Comparison of ENCODE assay signal across 9 cellular contexts in the genomic region with DNA sequence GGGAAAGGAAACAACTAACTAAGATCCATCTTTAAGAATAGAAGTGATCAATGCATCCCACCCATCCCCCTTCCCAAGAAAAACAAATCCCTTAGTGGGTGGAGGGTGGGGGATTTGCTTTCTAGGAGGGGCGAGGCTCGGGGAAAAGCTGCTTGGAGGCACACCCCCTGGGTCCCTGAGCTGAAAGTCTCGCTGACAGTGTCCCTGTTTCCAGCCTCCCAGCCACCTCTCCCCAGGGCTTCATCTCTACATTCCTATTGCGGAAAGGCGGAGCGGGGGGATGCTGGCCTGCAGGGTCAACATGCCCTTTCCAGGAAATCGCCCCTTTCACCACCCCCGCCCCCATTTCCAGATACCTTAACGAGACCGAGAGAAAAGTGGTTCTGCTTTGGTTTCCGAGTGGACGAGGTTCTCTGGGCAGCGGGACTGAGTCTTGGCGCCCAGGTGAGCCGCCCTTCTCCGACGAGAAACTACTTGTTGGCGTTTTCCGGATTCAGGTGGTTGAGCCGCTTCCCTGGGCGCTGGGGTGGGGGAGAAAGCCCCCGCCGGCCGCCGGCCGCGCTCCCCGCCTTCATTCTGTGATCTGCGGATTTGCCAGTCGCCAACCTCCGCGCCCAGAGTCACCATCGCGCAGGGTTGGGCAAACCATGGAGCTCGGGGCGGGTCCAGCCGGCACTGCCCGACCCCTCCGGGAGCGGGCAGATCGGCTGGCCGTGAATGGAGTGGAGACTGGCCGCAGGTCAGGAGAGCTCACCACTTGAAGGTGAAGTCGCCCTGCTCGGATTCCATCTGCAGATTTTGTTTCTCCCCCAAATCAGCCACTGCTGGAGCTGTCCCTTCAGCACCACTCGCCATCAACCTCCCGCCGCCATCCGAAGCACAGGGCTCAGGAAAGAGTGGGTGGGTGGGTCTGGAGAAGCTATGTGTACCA. TPM values are rescaled to one million over a fixed set of nuclear protein-coding genes. Genes with fewer than 3 reads are reported as not detected.
DNase-seq lines count a peak whose midpoint lies in the region; ATAC-seq, FAIRE-seq and TF ChIP-seq lines count a peak whose summit lies in the region.
"Had no signal": no experiment of that assay in that cellular context is flagged by ENCODE, and none has a peak within 500 bp of the region (broad histone marks: within the 10 kb centered on the region; RNA-seq: fewer than 3 reads in every experiment).

No MANE protein-coding gene starts in this region.

- no peak for FAIRE-seq in kidney (lab: Jason Lieb, UNC)

- no peak for ATAC-seq in activated naive CD8-positive, alpha-beta T cell treated with anti-CD3 and anti-CD28 coated beads, Interleukin-2, amount 10 ng/mL, durations not matched to agents 7 days and 5 days (ENCODE audit: low read depth)
- ATAC-seq in HG03442 (IDR thresholded peaks at IDR 0.05; ENCODE audit: unreplicated experiment) (no peak), GM21825 (IDR thresholded peaks at IDR 0.05; ENCODE audit: unreplicated experiment) (no peak)
- ATAC-seq in activated T-helper 17 cell treated with anti-CD3 and anti-CD28 coated beads, Interleukin-2, amount 50 U/mL, for 72 hours (replicated peaks): no peak
- ATAC-seq: psoas muscle had no signal

- peaks cover 9% of the 10 kb centered on the region for H3K4me1 Mint-ChIP-seq in activated naive CD8-positive, alpha-beta T cell treated with anti-CD3 and anti-CD28 coated beads, Interleukin-2, amount 10 ng/mL, durations not matched to agents 7 days and 5 days
- H3K4me1 Mint-ChIP-seq in activated T-helper 17 cell treated with anti-CD3 and anti-CD28 coated beads, Interleukin-2, amount 50 U/mL, for 72 hours: peaks cover 12% of the 10 kb centered on the region

- no peak overlapping the region for H3K27ac Mint-ChIP-seq in activated naive CD8-positive, alpha-beta T cell treated with anti-CD3 and anti-CD28 coated beads, Interleukin-2, amount 10 ng/mL, durations not matched to agents 7 days and 5 days
- H3K27ac Mint-ChIP-seq in activated T-helper 17 cell treated with anti-CD3 and anti-CD28 coated beads, Interleukin-2, amount 50 U/mL, for 72 hours: no peak overlapping the region

- intact Hi-C loops in kidney (cut with DNase I): no loop called here

- no peaks in the 10 kb centered on the region for H3K9me3 ChIP-seq in kidney (ENCODE audit: control insufficient read depth in 1 of 2, low read length in 2 of 2)
- H3K9me3 ChIP-seq: psoas muscle had no signal

- H3K27ac ChIP-seq in kidney (ENCODE audit: low read depth in 2 of 2, low read length in 2 of 2): no peak overlapping the region
- H3K27ac ChIP-seq: psoas muscle had no signal

- H3K36me3 ChIP-seq in kidney (ENCODE audit: control insufficient read depth in 1 of 2, insufficient read depth in 2 of 2, low read length in 2 of 2): no peaks in the 10 kb centered on the region

- no peak overlapping the region for H3K4me3 ChIP-seq in kidney (ENCODE audit: low read length in 2 of 2)
- H3K4me3 ChIP-seq: psoas muscle had no signal

- no peak overlapping the region for H3K9ac ChIP-seq in kidney (ENCODE audit: low read length in 2 of 2)

- H3K27me3 Mint-ChIP-seq in activated naive CD8-positive, alpha-beta T cell treated with anti-CD3 and anti-CD28 coated beads, Interleukin-2, amount 10 ng/mL, durations not matched to agents 7 days and 5 days: peaks cover 42% of the 10 kb centered on the region
- H3K27me3 Mint-ChIP-seq in activated T-helper 17 cell treated with anti-CD3 and anti-CD28 coated beads, Interleukin-2, amount 50 U/mL, for 72 hours: peaks cover 49% of the 10 kb centered on the region

- H3K9me3 Mint-ChIP-seq in activated naive CD8-positive, alpha-beta T cell treated with anti-CD3 and anti-CD28 coated beads, Interleukin-2, amount 10 ng/mL, durations not matched to agents 7 days and 5 days: peaks cover 3% of the 10 kb centered on the region
- peaks cover 4% of the 10 kb centered on the region for H3K9me3 Mint-ChIP-seq in activated T-helper 17 cell treated with anti-CD3 and anti-CD28 coated beads, Interleukin-2, amount 50 U/mL, for 72 hours

- DNase-seq in stimulated activated CD4-positive, alpha-beta T cell treated with anti-CD3 and anti-CD28 coated beads, Interleukin-12 subunit alpha, Interleukin-12 subunit beta, amount 100 ng/mL, for 48 hours (ENCODE audit: low read depth in 2 of 3, low spot score in 1 of 3): peak in 2 of 3 donors; percentile 4 to 5
- no peak for DNase-seq in stimulated activated CD4-positive, alpha-beta T cell treated with anti-CD3 and anti-CD28 coated beads, Interleukin-12 subunit alpha, Interleukin-12 subunit beta, amount 100 ng/mL, for 4 hours
- peak; percentile 42 for DNase-seq in activated naive CD8-positive, alpha-beta T cell treated with anti-CD3 and anti-CD28 coated beads, Interleukin-2, amount 10 ng/mL, durations not matched to agents 7 days and 5 days
- peak; percentile 64 for DNase-seq in kidney
- DNase-seq in central memory CD4-positive, alpha-beta T cell: no peak

- peaks cover 6% of the 10 kb centered on the region for H3K36me3 Mint-ChIP-seq in activated naive CD8-positive, alpha-beta T cell treated with anti-CD3 and anti-CD28 coated beads, Interleukin-2, amount 10 ng/mL, durations not matched to agents 7 days and 5 days
- peaks cover 5% of the 10 kb centered on the region for H3K36me3 Mint-ChIP-seq in activated T-helper 17 cell treated with anti-CD3 and anti-CD28 coated beads, Interleukin-2, amount 50 U/mL, for 72 hours (ENCODE audit: low read depth)

- no peak overlapping the region for H3K4me3 Mint-ChIP-seq in activated naive CD8-positive, alpha-beta T cell treated with anti-CD3 and anti-CD28 coated beads, Interleukin-2, amount 10 ng/mL, durations not matched to agents 7 days and 5 days
- no peak overlapping the region for H3K4me3 Mint-ChIP-seq in activated T-helper 17 cell treated with anti-CD3 and anti-CD28 coated beads, Interleukin-2, amount 50 U/mL, for 72 hours

- no peaks in the 10 kb centered on the region for H3K4me1 ChIP-seq in kidney (ENCODE audit: control insufficient read depth in 1 of 2, insufficient read depth in 1 of 2, low read depth in 1 of 2, low read length in 2 of 2)
- H3K4me1 ChIP-seq: psoas muscle had no signal

- no peak for TF ChIP-seq CTCF in kidney (IDR thresholded peaks at IDR 0.05; ENCODE audit: borderline replicate concordance, extremely low read depth, insufficient read depth)

- POLR2A ChIA-PET in activated naive CD8-positive, alpha-beta T cell treated with anti-CD3 and anti-CD28 coated beads, Interleukin-2, amount 10 ng/mL, durations not matched to agents 7 days and 5 days (lab: Charles Lee): interaction anchor here (0.6 kb wide), 1 partner anchor 227 kb away, joined by 3 read pairs; no protein-coding TSS in a partner anchor

RNA-seq across cellular contexts. Expression of gene KCNC2, which starts 0.5 kb away (rescaled TPM):
- total RNA-seq in activated naive CD8-positive, alpha-beta T cell treated with anti-CD3 and anti-CD28 coated beads, Interleukin-2, amount 10 ng/mL, durations not matched to agents 7 days and 5 days: not detected
- not detected for total RNA-seq in kidney
- not detected for polyA plus RNA-seq in kidney (ENCODE audit: insufficient read depth, low read depth, low replicate concordance)
- total RNA-seq in activated T-helper 17 cell treated with anti-CD3 and anti-CD28 coated beads, Interleukin-2, amount 50 U/mL, for 72 hours: not detected

Comparison
In these comparisons a context has a peak if more than half of its experiments do, and no peak if none do; other contexts are left out.
1. DNase-seq: peak in stimulated activated CD4-positive, alpha-beta T cell treated with anti-CD3 and anti-CD28 coated beads, Interleukin-12 subunit alpha, Interleukin-12 subunit beta, amount 100 ng/mL, for 48 hours (2 of 3), activated naive CD8-positive, alpha-beta T cell treated with anti-CD3 and anti-CD28 coated beads, Interleukin-2, amount 10 ng/mL, durations not matched to agents 7 days and 5 days (single experiment) and kidney (single experiment); none in stimulated activated CD4-positive, alpha-beta T cell treated with anti-CD3 and anti-CD28 coated beads, Interleukin-12 subunit alpha, Interleukin-12 subunit beta, amount 100 ng/mL, for 4 hours (single experiment) and central memory CD4-positive, alpha-beta T cell (single experiment).